1 cellular context compared by ENCODE assay signal in genomic region chr15:99059010-99059981, GRCh38.
TF ChIP-seq lines count a peak whose summit lies in the region.

No MANE protein-coding gene starts in this region.

TF ChIP-seq in GM12878, 131 proteins besides CTCF, POLR2A, EP300 and RAD21 (continued from another document and continues in another):
- TF ChIP-seq KDM1A (IDR thresholded peaks at IDR 0.05; ENCODE audit: borderline replicate concordance) (no peak), TCF12 (IDR thresholded peaks at IDR 0.05; ENCODE audit: low read depth, low read length) (no peak), CEBPZ (IDR thresholded peaks at IDR 0.05; ENCODE audit: low read depth, low read length) (no peak), RUNX3 (IDR thresholded peaks at IDR 0.05; ENCODE audit: low read length) (peak; percentile 34; the same call in 1 of the 2 replicates), ZNF592 (IDR thresholded peaks at IDR 0.05) (0 out of 2 replicates have a peak, but pooled peaks have one; percentile 16), HDAC2 (IDR thresholded peaks at IDR 0.05) (no peak), POLR2AphosphoS5 (IDR thresholded peaks at IDR 0.05; ENCODE audit: low read length) (no peak), SUZ12 (IDR thresholded peaks at IDR 0.05; ENCODE audit: unreplicated experiment) (no peak), POU2F2 (IDR thresholded peaks at IDR 0.05; ENCODE audit: borderline replicate concordance, low read depth, low read length) (0 out of 3 replicates have a peak, but pooled peaks have one; percentile 23), KLF5 (IDR thresholded peaks at IDR 0.05; ENCODE audit: partially characterized antibody) (no peak), PRDM15 (CRISPR knock-in tag; IDR thresholded peaks at IDR 0.05) (no peak), ZBTB33 (IDR thresholded peaks at IDR 0.05) (no peak), MTA2 (IDR thresholded peaks at IDR 0.05; ENCODE audit: low read depth) (no peak), TBL1XR1 (IDR thresholded peaks at IDR 0.05; ENCODE audit: low read depth, low read length) (no peak), MEF2A (IDR thresholded peaks at IDR 0.05; ENCODE audit: insufficient read depth, low read depth, low read length) (no peak), SIX5 (IDR thresholded peaks at IDR 0.05; ENCODE audit: low read depth, low read length, severe bottlenecking) (no peak), SMC3 (IDR thresholded peaks at IDR 0.05; ENCODE audit: borderline replicate concordance, low read length) (peak; percentile 55), E2F8 (IDR thresholded peaks at IDR 0.05; ENCODE audit: low read depth, partially characterized antibody) (no peak), PML (IDR thresholded peaks at IDR 0.05; ENCODE audit: low read length) (no peak), NFIC (IDR thresholded peaks at IDR 0.05; ENCODE audit: low read depth, low read length) (no peak), JUND (IDR thresholded peaks at IDR 0.05; ENCODE audit: low read depth, low read length) (no peak), ZNF384 (IDR thresholded peaks at IDR 0.05; ENCODE audit: borderline replicate concordance, low read depth, low read length) (no peak), ZNF207 (IDR thresholded peaks at IDR 0.05; ENCODE audit: borderline replicate concordance) (no peak), IKZF2 (IDR thresholded peaks at IDR 0.05) (no peak), ZSCAN29 (IDR thresholded peaks at IDR 0.05) (no peak), NFXL1 (IDR thresholded peaks at IDR 0.05; ENCODE audit: borderline replicate concordance) (no peak), CUX1 (IDR thresholded peaks at IDR 0.05; ENCODE audit: insufficient replicate concordance, low read depth, low read length) (no peak), KAT2A (conservative IDR thresholded peaks at IDR 0.05; ENCODE audit: control insufficient read depth, low read depth, low read length) (no peak), GATAD2B (conservative IDR thresholded peaks at IDR 0.05; ENCODE audit: low read depth) (peak; percentile 62; the same call in 1 of the 2 replicates), FOS (IDR thresholded peaks at IDR 0.05; ENCODE audit: borderline replicate concordance, extremely low read depth, insufficient read length) (no peak), CEBPB (IDR thresholded peaks at IDR 0.05; ENCODE audit: borderline replicate concordance in 1 of 2, low read depth in 2 of 2, low read length in 2 of 2) (no peak), BACH1 (IDR thresholded peaks at IDR 0.05; ENCODE audit: borderline replicate concordance) (no peak), EGR1 (IDR thresholded peaks at IDR 0.05; ENCODE audit: borderline replicate concordance in 1 of 2, low read depth in 2 of 2, low read length in 2 of 2) (no peak), BHLHE40 (IDR thresholded peaks at IDR 0.05; ENCODE audit: borderline replicate concordance in 1 of 2, low read depth in 2 of 2, low read length in 1 of 2) (peak; percentile 28 to 53; a peak in 2 of 4 replicates)
